8 cellular contexts compared by ENCODE assay signal in genomic region chr9:37753489-37754190, GRCh38. TPM values are rescaled to one million over a fixed set of nuclear protein-coding genes. Genes with fewer than 3 reads are reported as not detected.
A peak's percentile ranks its signal among the peaks of the same experiment; 100 is the strongest.
DNase-seq lines count a peak whose midpoint lies in the region; ATAC-seq and TF ChIP-seq lines count a peak whose summit lies in the region.

TRMT10B (plus strand) TSS chr9:37753805; CDS start chr9:37761932, 8,127 bp downstream.

- no peaks in the 10 kb centered on the region for H3K9me3 ChIP-seq in Karpas-422 (ENCODE audit: low read length)

- H3K4me2 ChIP-seq in Karpas-422 (ENCODE audit: low read depth, low read length, poor library complexity, severe bottlenecking), result peak within 1 kb of the TSS; percentile 81

- H3K9ac ChIP-seq in Karpas-422 (ENCODE audit: low read length), result peak within 1 kb of the TSS; percentile 82

- H3K27ac ChIP-seq in Karpas-422 (ENCODE audit: low read length), result peak within 1 kb of the TSS; percentile 32; the same call in 1 of the 2 replicates
- H3K27ac ChIP-seq in temporal lobe (ENCODE audit: low read depth, low read length), result peak within 1 kb of the TSS; percentile 5

- in situ Hi-C loops in SK-MEL-5 (cut with HindIII; ENCODE audit: low pct_unique_long_range_greater_than_20kb, low sequenced_read_pairs), result no loop called here

- H3K36me3 ChIP-seq in Karpas-422 (ENCODE audit: insufficient read depth, low read length), result no peaks in the 10 kb centered on the region

- no peak for TF ChIP-seq CTCF in omental fat pad (IDR thresholded peaks at IDR 0.05)

- peak within 1 kb of the TSS; percentile 97 for H2AFZ ChIP-seq in Karpas-422 (ENCODE audit: low read length)

- H3K27me3 ChIP-seq in Karpas-422 (ENCODE audit: low read length), result no peaks in the 10 kb centered on the region

- no peaks in the 10 kb centered on the region for H3K9me2 ChIP-seq in Karpas-422 (replicated peaks; ENCODE audit: insufficient read depth, low read length)

- DNase-seq in DMS53 treated with DMSO at 0.1 percent for 48 hours (lab: John Stamatoyannopoulos, UW; ENCODE audit: unreplicated experiment), result peak; percentile 46
- DNase-seq in Karpas-422, result peak; percentile 92
- DNase-seq in SK-MEL-5 (ENCODE audit: low read depth, low spot score), result peak; percentile 69
- DNase-seq in activated naive CD4-positive, alpha-beta T cell treated with anti-CD3 and anti-CD28 coated beads, Interleukin-2, amount 50 U/mL, for 16 hours, result peak; percentile 80
- DNase-seq in glomerular visceral epithelial cell (ENCODE audit: extremely low spot score), result peak; percentile 61
- no peak for DNase-seq in omental fat pad (ENCODE audit: low spot score)

- peaks cover 19% of the 10 kb centered on the region for H3K4me1 ChIP-seq in Karpas-422 (ENCODE audit: low read length)

- H3K79me2 ChIP-seq in Karpas-422 (ENCODE audit: low read length), result peaks cover 29% of the 10 kb centered on the region

- H3K4me3 ChIP-seq in Karpas-422 (ENCODE audit: low read length), result peak within 1 kb of the TSS; percentile 77

- no peaks in the 10 kb centered on the region for H4K20me1 ChIP-seq in Karpas-422 (ENCODE audit: insufficient read depth, low read depth, low read length)

- peak; percentile 92 for ATAC-seq in GM21619 (IDR thresholded peaks at IDR 0.05; ENCODE audit: unreplicated experiment)
- ATAC-seq in omental fat pad (ENCODE audit: low FRiP score), result peak; percentile 90

RNA-seq across cellular contexts. Expression of gene TRMT10B, which starts in this region (rescaled TPM):
- total RNA-seq in Karpas-422 (2014; rRNA removed; shearing (Covaris generic); ENCODE audit: low replicate concordance), result 5.5 and 6.9 TPM in 2 replicates
- 2.2 and 3.0 TPM in 2 replicates for total RNA-seq in SK-MEL-5 (2014; rRNA removed; shearing (Covaris generic))
- polyA plus RNA-seq in SK-MEL-5 (2015; cell fraction: cytosol; rRNA removed), result 4.5 and 5.2 TPM in 2 replicates
- 10.9 and 15.7 TPM in 2 replicates for polyA plus RNA-seq in SK-MEL-5 (2015; cell fraction: nucleus; rRNA removed)
- total RNA-seq in omental fat pad, result 1 to 10 TPM; 3.7 to 9.1 (median 3.9) TPM
- total RNA-seq in temporal lobe, result 3.9 TPM
